23 cellular contexts compared by ENCODE assay signal in genomic region chr12:83097656-83098055, GRCh38.
A peak's percentile ranks its signal among the peaks of the same experiment; 100 is the strongest.
DNase-seq lines count a peak whose midpoint lies in the region; ATAC-seq and TF ChIP-seq lines count a peak whose summit lies in the region.
"Had no signal": no experiment of that assay in that cellular context is flagged by ENCODE, and none has a peak within 500 bp of the region (broad histone marks: within the 10 kb centered on the region; RNA-seq: fewer than 3 reads in every experiment).

No MANE protein-coding gene starts in this region.

- H3K4me2 ChIP-seq in GM23338: peak overlapping the region; percentile 22; the same call in 1 of the 2 replicates
- H3K4me2 ChIP-seq: PC-9 had no signal

- no peaks in the 10 kb centered on the region for H3K36me3 ChIP-seq in GM23338 (ENCODE audit: insufficient read depth)
- H3K36me3 ChIP-seq: BE2C had no signal

- H3K4me3 Mint-ChIP-seq in GM23338: no peak overlapping the region
- H3K4me3 Mint-ChIP-seq in activated CD4-positive, alpha-beta T cell treated with anti-CD3 and anti-CD28 coated beads for 36 hours: no peak overlapping the region
- H3K4me3 Mint-ChIP-seq: CD14-positive monocyte; CD8-positive, alpha-beta memory T cell had no signal

- ATAC-seq in GM23338 (no peak), GM21717 (IDR thresholded peaks at IDR 0.05; ENCODE audit: unreplicated experiment) (no peak)
- no peak for ATAC-seq in activated CD4-positive, alpha-beta T cell treated with anti-CD3 and anti-CD28 coated beads for 36 hours

- no peaks in the 10 kb centered on the region; the same call in 1 of the 3 replicates for H3K9me3 Mint-ChIP-seq in GM23338
- peaks cover 6% of the 10 kb centered on the region for H3K9me3 Mint-ChIP-seq in activated CD4-positive, alpha-beta T cell treated with anti-CD3 and anti-CD28 coated beads for 36 hours (ENCODE audit: low read depth)

- H3K79me2 ChIP-seq in GM23338 (replicated peaks; ENCODE audit: insufficient read depth): no peaks in the 10 kb centered on the region

- H3K27me3 Mint-ChIP-seq in GM23338 (ENCODE audit: insufficient read depth, low read depth, poor library complexity): peaks cover 5% of the 10 kb centered on the region
- H3K27me3 Mint-ChIP-seq in activated CD4-positive, alpha-beta T cell treated with anti-CD3 and anti-CD28 coated beads for 36 hours: no peaks in the 10 kb centered on the region
- H3K27me3 Mint-ChIP-seq: CD8-positive, alpha-beta memory T cell had no signal

- H2AFZ ChIP-seq in GM23338: no peak overlapping the region
- H2AFZ ChIP-seq: PC-9 had no signal

- TF ChIP-seq CTCF in GM23338 (conservative IDR thresholded peaks at IDR 0.05; ENCODE audit: low read depth in 2 of 2) (no peak), VCaP (conservative IDR thresholded peaks at IDR 0.05) (no peak)

- DNase-seq in GM23338 (ENCODE audit: low spot score) (no peak), inferior parietal cortex (ENCODE audit: extremely low spot score) (peak; percentile 42), pons (ENCODE audit: low spot score) (peak; percentile 76), COLO668 (lab: John Stamatoyannopoulos, UW; ENCODE audit: unreplicated experiment) (no peak), NCI-H1930 (lab: John Stamatoyannopoulos, UW) (no peak)
- no peak for DNase-seq in activated CD4-positive, alpha-beta T cell treated with anti-CD3 and anti-CD28 coated beads for 36 hours
- DNase-seq: BE2C; Calu3; CD8-positive, alpha-beta memory T cell; DND-41; Karpas-422; NCI-H1092; NCI-H1417 treated with DMSO at 0.1 percent for 48 hours; NCI-H1694 treated with DMSO at 0.1 percent for 48 hours; NCI-H446; NCI-H524 treated with DMSO at 0.1 percent for 48 hours; PC-9; SHP77 treated with DMSO at 0.1 percent for 48 hours; T-helper 1 cell had no signal

- CTCF ChIA-PET in activated CD4-positive, alpha-beta T cell treated with anti-CD3 and anti-CD28 coated beads for 36 hours (lab: Charles Lee): no interaction called here

- peaks cover 22% of the 10 kb centered on the region for H3K4me1 Mint-ChIP-seq in GM23338
- no peaks in the 10 kb centered on the region for H3K4me1 Mint-ChIP-seq in activated CD4-positive, alpha-beta T cell treated with anti-CD3 and anti-CD28 coated beads for 36 hours
- H3K4me1 Mint-ChIP-seq: CD14-positive monocyte; CD8-positive, alpha-beta memory T cell had no signal

- H3K27ac Mint-ChIP-seq in GM23338: no peak overlapping the region; the same call in 1 of the 2 replicates
- H3K27ac Mint-ChIP-seq in activated CD4-positive, alpha-beta T cell treated with anti-CD3 and anti-CD28 coated beads for 36 hours: no peak overlapping the region
- H3K27ac Mint-ChIP-seq: CD8-positive, alpha-beta memory T cell had no signal

- H3K27ac ChIP-seq in GM23338 (ENCODE audit: low read depth) (no peak overlapping the region), VCaP (peak overlapping the region; percentile 71)
- H3K27ac ChIP-seq: PC-9, RWPE1 had no signal

- no peaks in the 10 kb centered on the region; the same call in 2 of the 3 replicates for H3K36me3 Mint-ChIP-seq in GM23338 (ENCODE audit: low read depth)
- H3K36me3 Mint-ChIP-seq in activated CD4-positive, alpha-beta T cell treated with anti-CD3 and anti-CD28 coated beads for 36 hours (ENCODE audit: low read depth): no peaks in the 10 kb centered on the region

- no peaks in the 10 kb centered on the region for H3K27me3 ChIP-seq in GM23338 (ENCODE audit: insufficient read depth)
- H3K27me3 ChIP-seq: BE2C had no signal

- H3K9me2 ChIP-seq in GM23338 (ENCODE audit: insufficient read depth): no peaks in the 10 kb centered on the region; the same call in 1 of the 2 replicates

- POLR2A ChIA-PET in activated CD4-positive, alpha-beta T cell treated with anti-CD3 and anti-CD28 coated beads for 36 hours (lab: Charles Lee): no interaction called here

- H3F3A ChIP-seq in GM23338 (replicated peaks; ENCODE audit: low read depth): no peaks in the 10 kb centered on the region

- no peak overlapping the region for H3K4me3 ChIP-seq in GM23338
- H3K4me3 ChIP-seq: PC-9 had no signal

- intact Hi-C loops in activated CD4-positive, alpha-beta T cell treated with anti-CD3 and anti-CD28 coated beads for 36 hours (cut with DNase I, micrococcal nuclease): no loop called here

- no peaks in the 10 kb centered on the region for H4K20me1 ChIP-seq in GM23338 (replicated peaks; ENCODE audit: insufficient read depth)

- H3K4me1 ChIP-seq in GM23338 (ENCODE audit: insufficient read depth): peaks cover 13% of the 10 kb centered on the region

TF ChIP-seq in GM23338, 12 proteins besides CTCF, POLR2A, EP300 and RAD21:
- TF ChIP-seq REST (IDR thresholded peaks at IDR 0.05; ENCODE audit: unreplicated experiment): no peak
- TF ChIP-seq ETS1 (IDR thresholded peaks at IDR 0.05): no peak
- no peak for TF ChIP-seq ZNF114 (CRISPR knock-in tag; IDR thresholded peaks at IDR 0.05)
- no peak for TF ChIP-seq NANOG (IDR thresholded peaks at IDR 0.05; ENCODE audit: borderline replicate concordance)
TF ChIP-seq in GM23338: peak in this region for 0.

Comparison
In these comparisons a context has a peak if more than half of its experiments do, and no peak if none do; other contexts are left out.
1. DNase-seq: peak in inferior parietal cortex (single experiment) and pons (single experiment); none in GM23338 (single experiment), COLO668 (single experiment), activated CD4-positive, alpha-beta T cell treated with anti-CD3 and anti-CD28 coated beads for 36 hours (single experiment) and NCI-H1930 (0 of 2).